ENCODE assay signal across 10 cellular contexts in the genomic region with DNA sequence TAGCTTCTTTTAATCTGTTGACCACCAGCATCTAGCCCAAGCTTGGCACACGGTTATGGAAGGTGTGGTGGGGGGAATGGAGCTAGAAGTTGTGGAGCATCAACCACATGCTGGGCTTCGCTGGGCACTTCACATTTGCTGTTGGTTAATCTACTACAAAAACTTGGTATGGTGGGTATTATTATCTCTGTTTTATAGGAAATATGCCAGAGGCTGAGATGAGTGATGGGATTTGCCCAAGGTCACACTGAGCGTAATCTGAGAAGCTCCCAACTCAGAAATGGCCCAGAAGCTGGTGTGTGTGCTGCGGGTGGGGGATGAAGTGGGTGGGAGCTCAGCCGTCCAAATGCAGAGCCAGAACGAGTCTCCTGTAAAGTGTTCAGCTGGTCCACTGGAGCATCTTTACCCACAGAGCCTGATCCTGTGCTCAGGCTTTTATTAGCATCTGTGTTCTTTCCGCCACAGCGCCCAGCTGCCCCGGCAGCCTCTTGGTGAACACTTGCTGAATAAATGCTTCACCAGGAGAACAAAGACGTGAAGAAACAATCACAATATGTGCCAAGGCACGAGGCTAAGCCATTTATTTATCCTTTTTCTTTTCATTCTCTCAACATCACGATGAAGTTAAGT.
DNase-seq lines count a peak whose midpoint lies in the region; ATAC-seq and TF ChIP-seq lines count a peak whose summit lies in the region.
"Had no signal": no experiment of that assay in that cellular context is flagged by ENCODE, and none has a peak within 500 bp of the region (broad histone marks: within the 10 kb centered on the region; RNA-seq: fewer than 3 reads in every experiment).

No MANE protein-coding gene starts in this region.

- ATAC-seq in thoracic aorta (ENCODE audit: insufficient number of reproducible peaks, low FRiP score, low read depth) (no peak), GM19455 (IDR thresholded peaks at IDR 0.05; ENCODE audit: unreplicated experiment) (no peak)
- no peak for ATAC-seq in CD4-positive, alpha-beta T cell (ENCODE audit: poor library complexity)

- no peak overlapping the region for H3K4me3 Mint-ChIP-seq in CD4-positive, alpha-beta T cell

- peak overlapping the region; percentile 49 to 62 for H3K27ac ChIP-seq in thoracic aorta
- H3K27ac ChIP-seq in CD4-positive, alpha-beta T cell (ENCODE audit: low read depth, low read length): no peak overlapping the region

- peak; percentile 26 for DNase-seq in NCI-H748 (lab: John Stamatoyannopoulos, UW; ENCODE audit: unreplicated experiment)
- no peak for DNase-seq in NCI-H748 treated with DMSO at 0.1 percent for 48 hours (lab: John Stamatoyannopoulos, UW)
- DNase-seq in SHP77 treated with DMSO at 0.1 percent for 48 hours (lab: John Stamatoyannopoulos, UW): peak; percentile 30
- peak; percentile 38 for DNase-seq in left kidney (ENCODE audit: low read depth, low spot score)
- no peak for DNase-seq in thoracic aorta (ENCODE audit: low spot score)
- DNase-seq in CD4-positive, alpha-beta T cell: no peak
- no peak for DNase-seq in activated gamma-delta T cell (lab: John Stamatoyannopoulos, UW)
- DNase-seq: activated CD8-positive, alpha-beta memory T cell treated with anti-CD3 and anti-CD28 coated beads, Interleukin-2, amount 50 U/mL, for 48 hours had no signal

- H3K4me3 ChIP-seq in thoracic aorta: no peak overlapping the region
- H3K4me3 ChIP-seq: MG63 had no signal

- peaks cover 35 to 49% of the 10 kb centered on the region in 2 donors for H3K4me1 ChIP-seq in thoracic aorta (ENCODE audit: control insufficient read depth in 1 of 2, low read depth in 2 of 2)

- CTCF ChIA-PET in CD4-positive, alpha-beta T cell (lab: Charles Lee): no interaction called here

- POLR2A ChIA-PET in CD4-positive, alpha-beta T cell (lab: Charles Lee): interaction anchor here (1.4 kb wide), 1 partner anchor 24 kb away, joined by 4 read pairs; no protein-coding TSS in a partner anchor

- peaks cover 38% of the 10 kb centered on the region for H3K4me1 Mint-ChIP-seq in CD4-positive, alpha-beta T cell (ENCODE audit: low read depth)

- no peak for TF ChIP-seq CTCF in thoracic aorta (IDR thresholded peaks at IDR 0.05)
- TF ChIP-seq CTCF in CD4-positive, alpha-beta T cell (IDR thresholded peaks at IDR 0.05): no peak

- H3K36me3 Mint-ChIP-seq in CD4-positive, alpha-beta T cell (ENCODE audit: low read depth): no peaks in the 10 kb centered on the region

- no peaks in the 10 kb centered on the region for H3K9me3 ChIP-seq in thoracic aorta
- no peaks in the 10 kb centered on the region for H3K9me3 ChIP-seq in CD4-positive, alpha-beta T cell (ENCODE audit: control insufficient read depth, low read length)
- H3K9me3 ChIP-seq: MG63 had no signal

- no peaks in the 10 kb centered on the region for H3K9me3 Mint-ChIP-seq in CD4-positive, alpha-beta T cell

- H3K27ac Mint-ChIP-seq in CD4-positive, alpha-beta T cell: no peak overlapping the region

- intact Hi-C loops in CD4-positive, alpha-beta T cell (cut with DNase I, micrococcal nuclease): no loop called here

- no peaks in the 10 kb centered on the region for H3K36me3 ChIP-seq in thoracic aorta
- H3K36me3 ChIP-seq: MG63 had no signal

- no peaks in the 10 kb centered on the region for H3K27me3 ChIP-seq in thoracic aorta (replicated peaks; ENCODE audit: insufficient read depth)
- H3K27me3 ChIP-seq in CD4-positive, alpha-beta T cell (ENCODE audit: control insufficient read depth, insufficient read depth, low read length): no peaks in the 10 kb centered on the region
- H3K27me3 ChIP-seq: MG63 had no signal

- no peaks in the 10 kb centered on the region for H3K27me3 Mint-ChIP-seq in CD4-positive, alpha-beta T cell

Comparison
In these comparisons a context has a peak if more than half of its experiments do, and no peak if none do; other contexts are left out.
1. DNase-seq: peak in NCI-H748 (single experiment), SHP77 treated with DMSO at 0.1 percent for 48 hours (single experiment) and left kidney (single experiment); none in NCI-H748 treated with DMSO at 0.1 percent for 48 hours (single experiment), thoracic aorta (single experiment), CD4-positive, alpha-beta T cell (0 of 10) and activated gamma-delta T cell (single experiment).